In the genomic region with DNA sequence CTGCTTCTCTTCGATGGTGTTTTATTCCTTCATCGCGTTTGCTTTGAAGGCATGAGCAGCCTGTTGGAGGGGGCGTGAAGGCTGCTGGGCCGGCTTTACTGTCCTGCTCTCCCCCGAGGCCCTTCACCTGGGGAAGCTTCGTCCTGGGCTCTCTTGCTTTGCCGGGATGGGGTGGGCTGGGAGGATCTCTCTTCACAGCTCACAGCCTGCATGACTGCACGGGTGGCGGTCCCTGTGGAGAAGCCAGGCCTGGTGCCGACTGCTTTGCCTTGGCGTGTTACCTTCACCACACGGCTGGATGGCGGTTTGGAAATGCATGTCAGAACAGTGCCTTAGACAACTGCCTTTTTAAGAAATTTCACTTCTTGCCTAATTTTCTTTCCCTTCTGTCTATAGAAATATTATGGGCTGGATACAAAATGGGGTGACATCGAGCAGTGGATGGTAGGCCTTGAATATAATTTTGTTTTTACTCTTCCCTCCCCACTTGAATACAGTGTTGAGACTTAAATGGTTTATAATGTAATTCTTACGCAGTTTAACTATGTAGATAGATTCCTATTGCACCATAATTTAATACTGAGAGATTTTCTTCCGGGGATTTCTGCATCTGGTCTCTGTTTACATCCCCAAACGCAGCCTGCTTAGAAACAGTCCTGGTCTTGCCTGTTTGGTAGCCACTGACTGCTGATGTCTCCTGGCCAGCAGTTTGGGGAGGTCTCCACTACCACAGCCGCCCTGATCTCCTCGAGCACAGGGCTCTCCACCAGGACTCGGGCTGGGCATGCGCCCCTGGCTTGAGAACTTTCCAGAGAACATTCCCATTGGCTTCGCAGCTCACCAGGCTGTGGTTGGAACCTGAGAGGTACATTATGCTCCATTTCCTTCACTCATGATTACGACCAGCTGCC, we compare ENCODE assay signal across 13 cellular contexts.
DNase-seq lines count a peak whose midpoint lies in the region; ATAC-seq and TF ChIP-seq lines count a peak whose summit lies in the region.
"Had no signal": no experiment of that assay in that cellular context is flagged by ENCODE, and none has a peak within 500 bp of the region (broad histone marks: within the 10 kb centered on the region; RNA-seq: fewer than 3 reads in every experiment).

No MANE protein-coding gene starts in this region.

- H3K27me3 Mint-ChIP-seq in CD14-positive monocyte (ENCODE audit: low read depth in 3 of 3) (no peaks in the 10 kb centered on the region), IgD-negative memory B cell (no peaks in the 10 kb centered on the region), nephron progenitor cell (ENCODE audit: low read depth, poor library complexity) (no peaks in the 10 kb centered on the region)
- H3K27me3 Mint-ChIP-seq in effector memory CD8-positive, alpha-beta T cell = no peaks in the 10 kb centered on the region
- H3K27me3 Mint-ChIP-seq in T-helper 2 cell treated with Interferon-gamma antibody and Interleukin-4, amounts not matched to agents 5 μg/mL and 100 μg/mL, for 36 hours (ENCODE audit: low read depth) = no peaks in the 10 kb centered on the region

- H3K4me1 Mint-ChIP-seq in CD14-positive monocyte (peaks cover 42% of the 10 kb centered on the region), IgD-negative memory B cell (peaks cover 27 to 49% (median 36%) of the 10 kb centered on the region in 3 donors), nephron progenitor cell (peaks cover 89% of the 10 kb centered on the region)
- peaks cover 53 to 70% of the 10 kb centered on the region in 2 donors for H3K4me1 Mint-ChIP-seq in effector memory CD8-positive, alpha-beta T cell (ENCODE audit: low read depth in 2 of 2)
- H3K4me1 Mint-ChIP-seq in T-helper 2 cell treated with Interferon-gamma antibody and Interleukin-4, amounts not matched to agents 5 μg/mL and 100 μg/mL, for 36 hours (ENCODE audit: low read depth) = peaks cover 37% of the 10 kb centered on the region

- ATAC-seq in effector memory CD8-positive, alpha-beta T cell (replicated peaks) = no peak
- ATAC-seq in HG03432 (IDR thresholded peaks at IDR 0.05; ENCODE audit: unreplicated experiment) (no peak), HG03108 (IDR thresholded peaks at IDR 0.05; ENCODE audit: unreplicated experiment) (no peak)

- H3K4me3 Mint-ChIP-seq in CD14-positive monocyte (no peak overlapping the region), IgD-negative memory B cell (peak overlapping the region in 1 of 4 donors; percentile 43), nephron progenitor cell (no peak overlapping the region)
- H3K4me3 Mint-ChIP-seq in effector memory CD8-positive, alpha-beta T cell = no peak overlapping the region
- H3K4me3 Mint-ChIP-seq in T-helper 2 cell treated with Interferon-gamma antibody and Interleukin-4, amounts not matched to agents 5 μg/mL and 100 μg/mL, for 36 hours = no peak overlapping the region

- H3K36me3 Mint-ChIP-seq in CD14-positive monocyte (peaks cover 60 to 79% of the 10 kb centered on the region in 2 donors), IgD-negative memory B cell (no peaks in the 10 kb centered on the region), nephron progenitor cell (ENCODE audit: low read depth) (peaks cover 13% of the 10 kb centered on the region)
- peaks cover 87% of the 10 kb centered on the region for H3K36me3 Mint-ChIP-seq in effector memory CD8-positive, alpha-beta T cell (ENCODE audit: insufficient read depth)
- peaks cover 19% of the 10 kb centered on the region for H3K36me3 Mint-ChIP-seq in T-helper 2 cell treated with Interferon-gamma antibody and Interleukin-4, amounts not matched to agents 5 μg/mL and 100 μg/mL, for 36 hours (ENCODE audit: low read depth)

- H3K27ac Mint-ChIP-seq in CD14-positive monocyte (peak overlapping the region; percentile 14 to 84 (median 63)), IgD-negative memory B cell (peak overlapping the region in 2 of 3 donors; percentile 45 to 62), nephron progenitor cell (peak overlapping the region; percentile 38)
- peak overlapping the region; percentile 52 to 69 for H3K27ac Mint-ChIP-seq in effector memory CD8-positive, alpha-beta T cell
- no peak overlapping the region for H3K27ac Mint-ChIP-seq in T-helper 2 cell treated with Interferon-gamma antibody and Interleukin-4, amounts not matched to agents 5 μg/mL and 100 μg/mL, for 36 hours

- H3K9me3 Mint-ChIP-seq in CD14-positive monocyte = no peaks in the 10 kb centered on the region
- H3K9me3 Mint-ChIP-seq in IgD-negative memory B cell = no peaks in the 10 kb centered on the region
- H3K9me3 Mint-ChIP-seq in effector memory CD8-positive, alpha-beta T cell = no peaks in the 10 kb centered on the region
- H3K9me3 Mint-ChIP-seq in nephron progenitor cell = no peaks in the 10 kb centered on the region
- no peaks in the 10 kb centered on the region for H3K9me3 Mint-ChIP-seq in T-helper 2 cell treated with Interferon-gamma antibody and Interleukin-4, amounts not matched to agents 5 μg/mL and 100 μg/mL, for 36 hours

- intact Hi-C loops in CD14-positive monocyte (cut with micrococcal nuclease) = no loop called here

- TF ChIP-seq CTCF in CD14-positive monocyte (IDR thresholded peaks at IDR 0.05) = no peak
- TF ChIP-seq CTCF in nephron progenitor cell (IDR thresholded peaks at IDR 0.05) = no peak

- no peak for DNase-seq in CD14-positive monocyte (ENCODE audit: low spot score)
- no peak for DNase-seq in effector memory CD8-positive, alpha-beta T cell
- no peak for DNase-seq in nephron progenitor cell
- no peak for DNase-seq in T-helper 2 cell treated with Interferon-gamma antibody and Interleukin-4, amounts not matched to agents 5 μg/mL and 100 μg/mL, for 36 hours (ENCODE audit: low spot score)
- no peak for DNase-seq in OCI-M1 (lab: John Stamatoyannopoulos, UW)
- DNase-seq: NCI-H1092; NCI-H2227 treated with DMSO at 0.1 percent for 48 hours; stimulated activated CD4-positive, alpha-beta T cell treated with anti-CD3 and anti-CD28 coated beads, Interleukin-2, amount 100 ng/mL, for 48 hours; stimulated activated naive CD4-positive, alpha-beta T cell treated with Interleukin-2 at 50 U/mL for 16 hours; T-helper 2 cell had no signal
